22 cellular contexts compared by ENCODE assay signal in genomic region chr11:131157678-131158077, GRCh38.
"Had no signal": no experiment of that assay in that cellular context is flagged by ENCODE, and none has a peak within 500 bp of the region (broad histone marks: within the 10 kb centered on the region; RNA-seq: fewer than 3 reads in every experiment).

No MANE protein-coding gene starts in this region.

- H3K27ac ChIP-seq: HL-60, KMS-11 had no signal

- H3K27ac Mint-ChIP-seq: IgD-negative memory B cell had no signal

- H3K36me3 Mint-ChIP-seq: IgD-negative memory B cell had no signal

- H3K4me2 ChIP-seq: KMS-11, SK-N-SH had no signal

- DNase-seq: Kasumi-1, MM.1S, NCI-H1092 treated with DMSO at 0.1 percent for 48 hours, NCI-H1436, NCI-H187, NCI-H2029, NCI-H2081 treated with DMSO at 0.1 percent for 48 hours, NCI-H2171, NCI-H226, NCI-H446, NCI-H510A, NCI-H524 treated with DMSO at 0.1 percent for 48 hours, NCI-H69, NCI-H774, Right ventricle myocardium superior, RPMI8226, SK-N-SH, SW 1271 had no signal

- H3K9me2 ChIP-seq: SK-N-SH had no signal

- H3K27me3 Mint-ChIP-seq: IgD-negative memory B cell had no signal

- ATAC-seq: K562 had no signal

- H3K4me3 ChIP-seq: K562 had no signal

- H3K4me3 Mint-ChIP-seq: IgD-negative memory B cell had no signal

- H3K9me3 ChIP-seq: SK-N-SH had no signal

- H3K4me1 Mint-ChIP-seq: IgD-negative memory B cell had no signal
